8 cellular contexts compared by ENCODE assay signal in the genomic region with DNA sequence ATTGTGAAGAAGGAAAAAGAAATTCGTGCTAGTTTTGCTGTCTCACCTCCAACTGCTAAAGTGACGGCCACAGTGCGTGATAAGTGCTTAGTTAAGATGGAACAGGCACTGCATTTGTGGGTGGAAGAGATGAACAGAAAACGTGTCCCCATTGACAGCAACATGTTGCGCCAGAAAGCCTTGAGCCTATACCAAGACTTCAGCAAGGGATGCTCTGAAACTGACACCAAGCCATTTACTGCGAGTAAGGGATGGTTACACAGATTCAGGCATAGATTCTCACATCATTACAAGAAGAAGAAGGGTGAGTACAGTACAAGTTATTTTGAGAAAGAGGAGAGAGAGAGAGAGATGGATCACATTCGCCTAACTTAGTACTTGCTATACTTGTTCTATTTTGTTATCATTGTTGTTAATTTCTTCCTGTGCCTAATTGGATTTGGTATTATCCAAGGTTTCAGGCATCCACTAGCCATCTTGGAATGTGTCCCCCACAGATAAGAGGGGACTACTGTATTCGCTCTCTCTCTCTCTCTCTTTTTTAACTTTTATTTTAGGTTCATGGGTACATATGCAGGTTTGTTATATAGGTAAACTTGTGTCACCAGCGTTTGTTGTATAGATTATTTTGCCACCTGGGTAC. TPM values are rescaled to one million over a fixed set of nuclear protein-coding genes. Genes with fewer than 3 reads are reported as not detected.
A peak's percentile ranks its signal among the peaks of the same experiment; 100 is the strongest.
DNase-seq lines count a peak whose midpoint lies in the region; ATAC-seq lines count a peak whose summit lies in the region.
"Not testable (repeated sequence)": the region's sequence is repeated elsewhere in the genome, so short reads cannot be mapped to it uniquely, and the experiment has no call there.

No MANE protein-coding gene starts in this region.

- intact Hi-C loops in left ventricle myocardium superior (cut with micrococcal nuclease) = not testable (repeated sequence)

- DNase-seq in CD1c-positive myeloid dendritic cell (ENCODE audit: extremely low spot score) = peak; percentile 23
- DNase-seq in SIG-M5 treated with dmso at 0.1 percent for 504 hours (lab: John Stamatoyannopoulos, UW; ENCODE audit: unreplicated experiment) = peak; percentile 30
- peak; percentile 73 for DNase-seq in activated effector memory CD4-positive, alpha-beta T cell treated with anti-CD3 and anti-CD28 coated beads, Interleukin-2, amount 50 U/mL, for 16 hours
- DNase-seq in left ventricle myocardium superior = not testable (repeated sequence)
- peak; percentile 33 for DNase-seq in stimulated activated CD4-positive, alpha-beta T cell treated with anti-CD3 and anti-CD28 coated beads, Interleukin-1b, Interleukin-23, amount 100 ng/mL, for 48 hours

- ATAC-seq in GM19328 (IDR thresholded peaks at IDR 0.05; ENCODE audit: unreplicated experiment) (peak; percentile 43), HG02642 (IDR thresholded peaks at IDR 0.05; ENCODE audit: poor library complexity, unreplicated experiment) (peak; percentile 59), HG03521 (IDR thresholded peaks at IDR 0.05; ENCODE audit: unreplicated experiment) (peak; percentile 41), left ventricle myocardium superior (peak; percentile 58)

RNA-seq across cellular contexts. Expression of a gene that starts 6.9 kb away (rescaled TPM):
- 134 TPM for total RNA-seq in left ventricle myocardium superior
